9 cellular contexts compared by ENCODE assay signal in the genomic region with DNA sequence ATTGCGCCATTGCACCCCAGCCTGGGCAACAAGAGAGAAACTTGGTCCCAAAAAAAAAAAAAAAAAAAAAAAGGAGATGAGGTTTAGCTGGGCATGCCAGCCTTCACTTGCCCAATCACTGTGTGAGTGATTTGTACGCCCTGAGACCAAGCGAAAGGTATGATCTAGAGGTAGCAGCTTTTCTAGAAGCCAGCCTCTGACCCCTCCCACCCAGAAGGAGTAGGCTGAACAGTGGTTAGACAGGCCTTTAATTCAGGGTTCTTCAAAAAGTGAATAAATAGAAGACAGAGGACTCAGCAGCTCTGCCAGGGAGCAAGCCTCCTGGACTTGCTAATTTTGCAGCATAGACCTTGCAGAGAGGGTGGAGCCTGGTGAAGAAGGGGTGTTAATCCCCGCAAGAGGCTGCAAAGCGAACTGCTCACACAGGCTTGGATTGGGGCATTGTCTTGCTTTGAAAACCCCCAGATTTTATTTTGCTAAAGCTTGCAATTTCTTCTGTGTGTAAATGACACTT. TPM values are rescaled to one million over a fixed set of nuclear protein-coding genes. Genes with fewer than 3 reads are reported as not detected.
DNase-seq lines count a peak whose midpoint lies in the region; ATAC-seq and TF ChIP-seq lines count a peak whose summit lies in the region.
"Had no signal": no experiment of that assay in that cellular context is flagged by ENCODE, and none has a peak within 500 bp of the region (broad histone marks: within the 10 kb centered on the region; RNA-seq: fewer than 3 reads in every experiment).

No MANE protein-coding gene starts in this region.

- no peak overlapping the region for H3K9ac ChIP-seq in duodenal mucosa (ENCODE audit: low read depth in 1 of 2, low read length in 2 of 2)

- no peaks in the 10 kb centered on the region for H3K9me3 ChIP-seq in CD8-positive, alpha-beta T cell (ENCODE audit: low read length)
- H3K9me3 ChIP-seq in Peyer's patch (no peaks in the 10 kb centered on the region), duodenal mucosa (ENCODE audit: control insufficient read depth in 1 of 2, low read length in 2 of 2) (no peaks in the 10 kb centered on the region), adrenal gland (replicated peaks in 1 of 3) (no peaks in the 10 kb centered on the region)

- CTCF ChIA-PET in CD8-positive, alpha-beta T cell (lab: Charles Lee) = interaction anchor here (1.1 to 8.1 kb wide), 6 partner anchors 9 to 72 kb away, joined by 3 to 61 read pairs (median 6); no protein-coding TSS in a partner anchor

- WGBS in adrenal gland, 4 donors = 83 to 91% (median 89%) methylated on average over 5 of the region's 5 CpGs

- TF ChIP-seq POLR2A in Peyer's patch (IDR thresholded peaks at IDR 0.05) = no peak
- no peak for TF ChIP-seq POLR2A in adrenal gland (IDR thresholded peaks at IDR 0.05)

- H3K27me3 ChIP-seq in CD8-positive, alpha-beta T cell (ENCODE audit: insufficient read depth, low read length) = no peaks in the 10 kb centered on the region
- H3K27me3 ChIP-seq in Peyer's patch (no peaks in the 10 kb centered on the region), duodenal mucosa (ENCODE audit: control insufficient read depth in 1 of 2, insufficient read depth in 2 of 2, low read length in 2 of 2) (no peaks in the 10 kb centered on the region), adrenal gland (no peaks in the 10 kb centered on the region)

- POLR2A ChIA-PET in CD8-positive, alpha-beta T cell (lab: Charles Lee) = interaction anchor here (0.7 to 1.8 kb wide), 10 partner anchors 9 to 651 kb away, joined by 3 to 11 read pairs (median 5); no protein-coding TSS in a partner anchor

- peak; percentile 35 for ATAC-seq in CD8-positive, alpha-beta T cell

- H3K27ac ChIP-seq in CD8-positive, alpha-beta T cell (ENCODE audit: low read depth, low read length) = peak overlapping the region; percentile 55
- peak overlapping the region in 3 of 4 donors; percentile 30 to 45 (median 31) for H3K27ac ChIP-seq in Peyer's patch
- H3K27ac ChIP-seq in duodenal mucosa (ENCODE audit: low read depth, low read length) = peak overlapping the region; percentile 6
- H3K27ac ChIP-seq in adrenal gland = peak overlapping the region in 2 of 5 donors; percentile 18 to 47

- peak overlapping the region; percentile 89 for H3K27ac Mint-ChIP-seq in CD8-positive, alpha-beta T cell
- peak overlapping the region; percentile 90 to 94 (median 92) for H3K27ac Mint-ChIP-seq in nephron
- H3K27ac Mint-ChIP-seq: memory B cell had no signal

- H3K36me3 ChIP-seq in CD8-positive, alpha-beta T cell (ENCODE audit: insufficient read depth, low read length) = peaks cover 10% of the 10 kb centered on the region
- H3K36me3 ChIP-seq in Peyer's patch (peaks cover 0 to 10% (median 0%) of the 10 kb centered on the region in 3 donors), duodenal mucosa (ENCODE audit: control insufficient read depth in 1 of 2, insufficient read depth in 2 of 2, low read length in 2 of 2) (peaks cover 7 to 29% of the 10 kb centered on the region in 2 donors), adrenal gland (replicated peaks in 1 of 2) (peaks cover 0 to 4% of the 10 kb centered on the region in 2 donors)

- peak overlapping the region; percentile 74 for H3K4me3 Mint-ChIP-seq in CD8-positive, alpha-beta T cell
- H3K4me3 Mint-ChIP-seq in nephron = peak overlapping the region in 1 of 3 experiments; percentile 35
- H3K4me3 Mint-ChIP-seq: memory B cell had no signal

- H3K9me3 Mint-ChIP-seq in CD8-positive, alpha-beta T cell = no peaks in the 10 kb centered on the region
- H3K9me3 Mint-ChIP-seq in nephron = no peaks in the 10 kb centered on the region
- H3K9me3 Mint-ChIP-seq: memory B cell had no signal

- H3K4me3 ChIP-seq in CD8-positive, alpha-beta T cell (ENCODE audit: low read depth, low read length) = peak overlapping the region; percentile 8
- no peak overlapping the region for H3K4me3 ChIP-seq in Peyer's patch
- no peak overlapping the region for H3K4me3 ChIP-seq in duodenal mucosa (ENCODE audit: low read depth in 1 of 2, low read length in 2 of 2)
- H3K4me3 ChIP-seq in adrenal gland = no peak overlapping the region

- no peaks in the 10 kb centered on the region for H3K27me3 Mint-ChIP-seq in CD8-positive, alpha-beta T cell (ENCODE audit: low read depth)
- H3K27me3 Mint-ChIP-seq in nephron (ENCODE audit: low read depth) = no peaks in the 10 kb centered on the region
- H3K27me3 Mint-ChIP-seq: memory B cell had no signal

- H3K36me3 Mint-ChIP-seq in CD8-positive, alpha-beta T cell = peaks cover 36% of the 10 kb centered on the region
- H3K36me3 Mint-ChIP-seq in nephron (ENCODE audit: low read depth) = peaks cover 21% of the 10 kb centered on the region

- peaks cover 79% of the 10 kb centered on the region for H3K4me1 ChIP-seq in CD8-positive, alpha-beta T cell (ENCODE audit: insufficient read depth, low read length)
- H3K4me1 ChIP-seq in Peyer's patch (peaks cover 0 to 13% (median 0%) of the 10 kb centered on the region in 4 donors), duodenal mucosa (ENCODE audit: control insufficient read depth in 1 of 2, insufficient read depth in 2 of 2, low read length in 2 of 2) (peaks cover 0 to 7% of the 10 kb centered on the region in 2 donors), adrenal gland (replicated peaks in 1 of 2) (peaks cover 0 to 27% of the 10 kb centered on the region in 2 donors)

- H3K4me1 Mint-ChIP-seq in CD8-positive, alpha-beta T cell (ENCODE audit: low read depth) = peaks cover 68% of the 10 kb centered on the region
- peaks cover 39% of the 10 kb centered on the region for H3K4me1 Mint-ChIP-seq in nephron

- TF ChIP-seq CTCF in CD8-positive, alpha-beta T cell (IDR thresholded peaks at IDR 0.05) = no peak
- TF ChIP-seq CTCF in Peyer's patch (IDR thresholded peaks at IDR 0.05) = no peak
- TF ChIP-seq CTCF in nephron (IDR thresholded peaks at IDR 0.05; ENCODE audit: unreplicated experiment in 3 of 3) = no peak
- TF ChIP-seq CTCF in adrenal gland (IDR thresholded peaks at IDR 0.05) = no peak

- intact Hi-C loops in CD8-positive, alpha-beta T cell (cut with DNase I, micrococcal nuclease) = loop anchor here in 1 of 2 experiments (1.0 to 10.0 kb wide), 2 partner anchors 10 to 534 kb away; no protein-coding TSS in a partner anchor
- intact Hi-C loops in adrenal gland (cut with DNase I) = no loop called here

- DNase-seq in CD8-positive, alpha-beta T cell = no peak
- no peak for DNase-seq in Peyer's patch
- DNase-seq in NOMO-1 (lab: John Stamatoyannopoulos, UW; ENCODE audit: unreplicated experiment in 2 of 2) = no peak
- no peak for DNase-seq in HT-29 (ENCODE audit: low spot score)
- DNase-seq in adrenal gland = no peak
- DNase-seq in iPS-NIHi11 (ENCODE audit: low spot score) = no peak

RNA-seq across cellular contexts. Expression of gene CYTH1, which starts 7.1 kb away (rescaled TPM):
- 100 to 1,000 TPM; 475 to 490 TPM for total RNA-seq in CD8-positive, alpha-beta T cell
- total RNA-seq in Peyer's patch (100 to 1,000 TPM in 2 of 4 donors, 10 to 100 TPM in 2; 88.3 to 262 (median 109) TPM), adrenal gland (100 to 1,000 TPM in 1 of 8 donors, 10 to 100 TPM in 7; 26.0 to 141 (median 56.2) TPM)
- total RNA-seq in HT-29 (2014; rRNA removed; shearing (Covaris generic)) = 14.1 and 14.4 TPM in 2 replicates
- 10 to 100 TPM; 32.6 to 45.2 (median 35.3) TPM for polyA plus RNA-seq in adrenal gland

RNA-seq across cellular contexts. Expression of gene USP36, which starts 51.4 kb away (rescaled TPM):
- 100 to 1,000 TPM; 755 to 805 TPM for total RNA-seq in CD8-positive, alpha-beta T cell
- total RNA-seq in Peyer's patch = 100 to 1,000 TPM in 1 of 4 donors, 10 to 100 TPM in 3; 20.7 to 130 (median 59.9) TPM
- total RNA-seq in HT-29 (2014; rRNA removed; shearing (Covaris generic)) = 36.8 and 42.2 TPM in 2 replicates
- total RNA-seq in adrenal gland = 10 to 100 TPM; 15.7 to 69.1 (median 47.1) TPM
- 10 to 100 TPM; 19.7 to 48.8 (median 44.8) TPM for polyA plus RNA-seq in adrenal gland

Comparison
In these comparisons a context has a peak if more than half of its experiments do, and no peak if none do; other contexts are left out.
1. RNA of gene USP36, which starts 51.4 kb away (total RNA-seq): 755 to 805 TPM in CD8-positive, alpha-beta T cell; 20.7 to 130 TPM in Peyer's patch, 15.7 to 69.1 TPM in adrenal gland and 36.8 to 42.2 TPM in HT-29; every median in the first group is over 4 times any median in the second.